ENCODE assay signal across 8 cellular contexts in the genomic region with DNA sequence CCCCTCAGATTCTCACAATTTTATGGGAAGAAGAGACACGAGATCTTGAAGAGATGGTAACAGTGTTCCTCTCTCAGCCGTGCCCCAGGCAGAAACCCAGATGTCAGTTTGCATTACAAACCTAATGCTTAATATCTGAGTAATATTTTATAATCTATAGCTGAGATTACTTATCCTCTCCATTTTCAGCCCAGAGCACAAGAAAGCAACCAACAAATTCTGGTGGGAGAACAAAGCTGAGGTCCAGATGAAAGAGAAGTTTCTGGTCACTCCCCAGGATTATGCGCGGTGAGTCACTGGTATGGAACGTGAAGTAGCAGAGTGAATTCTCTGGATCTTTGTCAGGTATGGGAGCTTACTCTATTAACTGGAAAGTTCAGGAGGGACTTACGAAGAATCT. TPM values are rescaled to one million over a fixed set of nuclear protein-coding genes. Genes with fewer than 3 reads are reported as not detected.
DNase-seq lines count a peak whose midpoint lies in the region; ATAC-seq, FAIRE-seq and TF ChIP-seq lines count a peak whose summit lies in the region.

No MANE protein-coding gene starts in this region.

- DNase-seq in RWPE2 (ENCODE audit: low spot score) (no peak), fibroblast of gingiva (ENCODE audit: low read depth) (peak; percentile 28), pancreas (no peak), RPMI8226 (no peak)

- H3K27me3 ChIP-seq in RWPE2 (ENCODE audit: insufficient read depth, poor library complexity, severe bottlenecking) (no peaks in the 10 kb centered on the region), pancreas (no peaks in the 10 kb centered on the region)

- H3K4me1 ChIP-seq in RWPE2 (ENCODE audit: insufficient read depth, poor library complexity, severe bottlenecking) (peaks cover 10% of the 10 kb centered on the region), pancreas (peaks cover 0 to 14% (median 0%) of the 10 kb centered on the region in 3 donors)

- TF ChIP-seq CTCF in GM12875 (IDR thresholded peaks at IDR 0.05; ENCODE audit: borderline replicate concordance, insufficient read depth, low read depth, low read length) (no peak), RWPE2 (IDR thresholded peaks at IDR 0.05; ENCODE audit: poor library complexity, severe bottlenecking) (no peak), pancreas (IDR thresholded peaks at IDR 0.05) (no peak)

- ATAC-seq in RWPE2 (ENCODE audit: low read depth) (peak; percentile 69), pancreas (peak in 1 of 4 donors; percentile 5), HG02840 (IDR thresholded peaks at IDR 0.05; ENCODE audit: low FRiP score, unreplicated experiment) (no peak), GM19467 (IDR thresholded peaks at IDR 0.05; ENCODE audit: unreplicated experiment) (no peak), GM18520 (IDR thresholded peaks at IDR 0.05; ENCODE audit: unreplicated experiment) (no peak)

- peak overlapping the region; percentile 87 for H3K27ac ChIP-seq in RWPE2 (ENCODE audit: poor library complexity, severe bottlenecking)
- peak overlapping the region in 2 of 4 donors; percentile 60 to 64 for H3K27ac ChIP-seq in pancreas

- peak overlapping the region; percentile 85 for H3K4me3 ChIP-seq in GM12875 (ENCODE audit: low read depth, low read length)
- peak overlapping the region; percentile 50 for H3K4me3 ChIP-seq in RWPE2 (ENCODE audit: severe bottlenecking)
- peak overlapping the region in 3 of 4 donors; percentile 69 to 91 (median 80) for H3K4me3 ChIP-seq in pancreas

- intact Hi-C loops in pancreas (cut with DNase I), result no loop called here

- H3K9me3 ChIP-seq in RWPE2 (ENCODE audit: severe bottlenecking) (no peaks in the 10 kb centered on the region), pancreas (no peaks in the 10 kb centered on the region)

- FAIRE-seq in pancreas (lab: Jason Lieb, UNC), result no peak

- H3K36me3 ChIP-seq in RWPE2 (ENCODE audit: low read depth) (peaks cover 44% of the 10 kb centered on the region), pancreas (peaks cover 0 to 10% (median 8%) of the 10 kb centered on the region in 3 donors)

- whole genome bisulfite sequencing in pancreas, 2 donors, result 55 to 61% methylated on average over 6 of the region's 6 CpGs

RNA-seq across cellular contexts. Expression of gene CENATAC, which starts 0.9 kb away (rescaled TPM):
- 10 to 100 TPM in 4 of 6 donors, 1 to 10 TPM in 2; 9.1 to 21.3 (median 14.0) TPM for total RNA-seq in pancreas
- polyA plus RNA-seq in pancreas, result 10 to 100 TPM; 61.1 to 86.2 TPM

RNA-seq across cellular contexts. Expression of gene RPS25, which starts 19.3 kb away (rescaled TPM):
- total RNA-seq in pancreas, result 100 to 1,000 TPM; 536 to 863 (median 675) TPM
- polyA plus RNA-seq in pancreas, result 1,000 to 10,000 TPM; 1,298 to 1,472 TPM

RNA-seq across cellular contexts. Expression of gene TRAPPC4, which starts 19.7 kb away (rescaled TPM):
- 10 to 100 TPM; 13.7 to 36.5 (median 27.2) TPM for total RNA-seq in pancreas
- 10 to 100 TPM; 21.6 to 55.7 TPM for polyA plus RNA-seq in pancreas

RNA-seq across cellular contexts. Expression of gene FOXR1, which starts 27.3 kb away (rescaled TPM):
- not detected for total RNA-seq in pancreas
- not detected for polyA plus RNA-seq in pancreas

RNA-seq across cellular contexts. Expression of gene SLC37A4, which starts 31.9 kb away (rescaled TPM):
- 10 to 100 TPM; 27.1 to 41.6 (median 32.6) TPM for total RNA-seq in pancreas
- polyA plus RNA-seq in pancreas, result 100 to 1,000 TPM in 1 of 2 donors, 10 to 100 TPM in 1; 67.0 to 163 TPM
